Comparison of ENCODE assay signal across 2 cellular contexts in genomic region chr11:89029671-89030070, GRCh38. TPM values are rescaled to one million over a fixed set of nuclear protein-coding genes. Genes with fewer than 3 reads are reported as not detected.
"Had no signal": no experiment of that assay in that cellular context is flagged by ENCODE, and none has a peak within 500 bp of the region (broad histone marks: within the 10 kb centered on the region; RNA-seq: fewer than 3 reads in every experiment).

No MANE protein-coding gene starts in this region.

RNA-seq across cellular contexts. Expression of gene GRM5, which starts 36.1 kb away (rescaled TPM):
- total RNA-seq: H7, K562 had no signal
